In the genomic region with DNA sequence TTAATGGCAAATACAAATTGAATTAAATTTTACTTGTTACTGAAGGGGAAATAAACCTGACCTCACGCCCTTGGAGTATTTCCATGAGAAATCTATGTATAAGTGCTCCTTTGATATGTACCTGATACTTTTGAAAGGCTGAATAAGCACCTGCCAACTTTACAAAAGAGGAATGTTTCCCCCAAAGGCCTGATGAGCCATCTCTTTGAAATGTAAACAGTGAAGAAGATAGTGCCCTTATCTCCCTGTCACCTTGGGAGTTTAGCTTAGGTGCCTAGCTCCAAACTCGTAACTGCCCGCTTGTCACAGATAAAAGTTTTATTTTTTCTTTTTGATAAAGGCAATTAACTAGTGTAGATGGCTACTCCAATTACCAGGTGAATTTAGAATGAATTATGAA, we compare ENCODE assay signal across 11 cellular contexts. TPM values are rescaled to one million over a fixed set of nuclear protein-coding genes. Genes with fewer than 3 reads are reported as not detected.
A peak's percentile ranks its signal among the peaks of the same experiment; 100 is the strongest.
DNase-seq lines count a peak whose midpoint lies in the region; ATAC-seq and TF ChIP-seq lines count a peak whose summit lies in the region.
"Had no signal": no experiment of that assay in that cellular context is flagged by ENCODE, and none has a peak within 500 bp of the region (broad histone marks: within the 10 kb centered on the region; RNA-seq: fewer than 3 reads in every experiment).

No MANE protein-coding gene starts in this region.

- TF ChIP-seq POLR2A in suprapubic skin (IDR thresholded peaks at IDR 0.05) = no peak

- H3K9me3 ChIP-seq in iPS-20b (ENCODE audit: insufficient read depth, low read depth, low read length) (no peaks in the 10 kb centered on the region), suprapubic skin (no peaks in the 10 kb centered on the region)

- no peak for TF ChIP-seq EP300 in suprapubic skin (IDR thresholded peaks at IDR 0.05)

- H3K36me3 ChIP-seq in iPS-20b (ENCODE audit: insufficient read depth, low read depth, low read length) = no peaks in the 10 kb centered on the region
- no peaks in the 10 kb centered on the region for H3K36me3 ChIP-seq in suprapubic skin

- H3K27me3 ChIP-seq in iPS-20b (ENCODE audit: insufficient read depth, low read length) (peaks cover 69% of the 10 kb centered on the region), suprapubic skin (no peaks in the 10 kb centered on the region)

- H3K9me3 Mint-ChIP-seq in activated naive CD4-positive, alpha-beta T cell treated with anti-CD3 and anti-CD28 coated beads for 36 hours = no peaks in the 10 kb centered on the region
- H3K9me3 Mint-ChIP-seq in T-cell = no peaks in the 10 kb centered on the region

- H3K9ac ChIP-seq in iPS-20b (ENCODE audit: low read depth, low read length) = no peak overlapping the region

- CTCF ChIA-PET in activated naive CD4-positive, alpha-beta T cell treated with anti-CD3 and anti-CD28 coated beads for 36 hours (lab: Charles Lee) = interaction anchor here (0.6 to 9.9 kb wide), 3 partner anchors 9 to 231 kb away, joined by 3 to 74 read pairs (median 4); no protein-coding TSS in a partner anchor
- CTCF ChIA-PET in T-cell (lab: Charles Lee) = interaction anchor here (0.8 to 2.3 kb wide), 4 partner anchors 11 to 13 kb away, joined by 3 to 6 read pairs (median 6); no protein-coding TSS in a partner anchor

- peaks cover 5% of the 10 kb centered on the region for H3K36me3 Mint-ChIP-seq in activated naive CD4-positive, alpha-beta T cell treated with anti-CD3 and anti-CD28 coated beads for 36 hours (ENCODE audit: low read depth)
- H3K36me3 Mint-ChIP-seq in T-cell = no peaks in the 10 kb centered on the region

- intact Hi-C loops in activated naive CD4-positive, alpha-beta T cell treated with anti-CD3 and anti-CD28 coated beads for 36 hours (cut with micrococcal nuclease) = loop anchor here (5.0 kb wide), 1 partner anchor 143 kb away; the partner anchor contains the start of gene NOP56

- no peak for TF ChIP-seq CTCF in suprapubic skin (IDR thresholded peaks at IDR 0.05)

- H3K4me1 Mint-ChIP-seq in activated naive CD4-positive, alpha-beta T cell treated with anti-CD3 and anti-CD28 coated beads for 36 hours (ENCODE audit: low read depth) = peaks cover 18% of the 10 kb centered on the region
- H3K4me1 Mint-ChIP-seq in T-cell = peaks cover 18 to 21% (median 19%) of the 10 kb centered on the region in 3 donors

- H3K4me3 ChIP-seq in iPS-20b (ENCODE audit: low read length) (peak overlapping the region; percentile 73; the same call in 1 of the 2 replicates), suprapubic skin (peak overlapping the region; percentile 79)

- H3K27ac Mint-ChIP-seq in activated naive CD4-positive, alpha-beta T cell treated with anti-CD3 and anti-CD28 coated beads for 36 hours = no peak overlapping the region
- no peak overlapping the region for H3K27ac Mint-ChIP-seq in T-cell

- POLR2A ChIA-PET in T-cell (lab: Charles Lee) = interaction anchor here in 1 of 2 donors (1.2 kb wide), 1 partner anchor 39 kb away, joined by 4 read pairs; the partner anchor contains the start of gene SNRPB

- WGBS in suprapubic skin = 92% methylated on average over 3 of the region's 3 CpGs

- H3K27me3 Mint-ChIP-seq in activated naive CD4-positive, alpha-beta T cell treated with anti-CD3 and anti-CD28 coated beads for 36 hours (ENCODE audit: low read depth) = peaks cover 3% of the 10 kb centered on the region
- peaks cover 8 to 25% of the 10 kb centered on the region in 2 donors for H3K27me3 Mint-ChIP-seq in T-cell

- peak overlapping the region; percentile 99 for H3K4me3 Mint-ChIP-seq in activated naive CD4-positive, alpha-beta T cell treated with anti-CD3 and anti-CD28 coated beads for 36 hours
- H3K4me3 Mint-ChIP-seq in T-cell = peak overlapping the region; percentile 34 to 100 (median 43)

- no peak for ATAC-seq in T-cell (replicated peaks in 1 of 4)
- no peak for ATAC-seq in HG03280 (IDR thresholded peaks at IDR 0.05; ENCODE audit: unreplicated experiment)

- no peak overlapping the region for H3K27ac ChIP-seq in iPS-20b (ENCODE audit: low read length)
- H3K27ac ChIP-seq in suprapubic skin = no peak overlapping the region

- DNase-seq in activated naive CD4-positive, alpha-beta T cell treated with anti-CD3 and anti-CD28 coated beads for 36 hours = no peak
- DNase-seq in activated naive CD4-positive, alpha-beta T cell treated with Interleukin-2 at 50 U/mL for 16 hours = no peak
- DNase-seq in T-cell (no peak), suprapubic skin (ENCODE audit: low spot score in 2 of 2) (no peak), T1000 (lab: John Stamatoyannopoulos, UW) (no peak), GOT3 (lab: John Stamatoyannopoulos, UW) (no peak)
- DNase-seq: activated effector memory CD4-positive, alpha-beta T cell treated with anti-CD3 and anti-CD28 coated beads, Interleukin-2, amount 50 U/mL, for 16 hours; effector CD4-positive, alpha-beta T cell; T-helper 17 cell had no signal

- H3K4me1 ChIP-seq in iPS-20b (ENCODE audit: insufficient read depth, low read length) = peaks cover 4% of the 10 kb centered on the region; the same call in 1 of the 2 replicates
- H3K4me1 ChIP-seq in suprapubic skin = peaks cover 18% of the 10 kb centered on the region

RNA-seq across cellular contexts. Expression of gene ZNF343, which starts 1.1 kb away (rescaled TPM):
- 1 to 10 TPM; 5.3 to 5.7 TPM for total RNA-seq in activated naive CD4-positive, alpha-beta T cell treated with anti-CD3 and anti-CD28 coated beads for 36 hours
- total RNA-seq in T-cell (10 to 100 TPM in 4 of 5 donors, 1 to 10 TPM in 1; 7.6 to 14.2 (median 10.9) TPM), suprapubic skin (10 to 100 TPM in 3 of 4 donors, 1 to 10 TPM in 1; 7.9 to 19.2 (median 13.5) TPM)

RNA-seq across cellular contexts. Expression of gene TMC2, which starts 26.6 kb away (rescaled TPM):
- not detected for total RNA-seq in activated naive CD4-positive, alpha-beta T cell treated with anti-CD3 and anti-CD28 coated beads for 36 hours
- not detected for total RNA-seq in T-cell
- not detected for total RNA-seq in suprapubic skin
- total RNA-seq: T-helper 17 cell had no signal

RNA-seq across cellular contexts. Expression of gene SNRPB, which starts 39.2 kb away (rescaled TPM):
- total RNA-seq in activated naive CD4-positive, alpha-beta T cell treated with anti-CD3 and anti-CD28 coated beads for 36 hours = 100 to 1,000 TPM; 422 to 431 TPM
- total RNA-seq in T-cell (100 to 1,000 TPM; 120 to 139 (median 128) TPM), suprapubic skin (100 to 1,000 TPM; 133 to 250 (median 221) TPM)
